In genomic region chr6:28811873-28812272, GRCh38 we compare ENCODE assay signal across 1 cellular context.
A peak's percentile ranks its signal among the peaks of the same experiment; 100 is the strongest.
TF ChIP-seq lines count a peak whose summit lies in the region.

No MANE protein-coding gene starts in this region.

TF ChIP-seq in K562, 482 proteins besides CTCF, POLR2A, EP300 and RAD21 (continued from another document):
- TF ChIP-seq ZBTB33 (CRISPR knock-in tag; IDR thresholded peaks at IDR 0.05) = peak; percentile 30; the same call in 1 of the 2 replicates
- no peak for TF ChIP-seq TAF7 (tag; IDR thresholded peaks at IDR 0.05)
- no peak for TF ChIP-seq KDM5B (IDR thresholded peaks at IDR 0.05; ENCODE audit: insufficient replicate concordance, low read depth, low read length)
- no peak for TF ChIP-seq HOMEZ (CRISPR knock-in tag; IDR thresholded peaks at IDR 0.05)
- peak; percentile 34 to 64; a peak in 3 of 4 replicates for TF ChIP-seq MNT (conservative IDR thresholded peaks at IDR 0.05)
- TF ChIP-seq MTF1 (CRISPR knock-in tag; IDR thresholded peaks at IDR 0.05; ENCODE audit: borderline replicate concordance) = no peak
- TF ChIP-seq MECOM (CRISPR knock-in tag; IDR thresholded peaks at IDR 0.05) = no peak
- TF ChIP-seq JUND (IDR thresholded peaks at IDR 0.05; ENCODE audit: borderline replicate concordance, low read depth, low read length) = peak; percentile 62; the same call in 1 of the 2 replicates
- TF ChIP-seq JUND (tag; IDR thresholded peaks at IDR 0.05; ENCODE audit: borderline replicate concordance, low read depth, low read length) = no peak
- TF ChIP-seq CGGBP1 (CRISPR knock-in tag; IDR thresholded peaks at IDR 0.05) = no peak
- TF ChIP-seq SAFB2 (IDR thresholded peaks at IDR 0.05; ENCODE audit: borderline replicate concordance, low read depth, low read length, severe bottlenecking) = no peak
- no peak for TF ChIP-seq DEAF1 (CRISPR knock-in tag; IDR thresholded peaks at IDR 0.05)
- TF ChIP-seq ZKSCAN1 (IDR thresholded peaks at IDR 0.05; ENCODE audit: low read depth, low read length) = 0 out of 2 replicates have a peak, but pooled peaks have one; percentile 41
- TF ChIP-seq ZNF197 (CRISPR knock-in tag; IDR thresholded peaks at IDR 0.05; ENCODE audit: low read depth) = no peak
- no peak for TF ChIP-seq ARID2 (IDR thresholded peaks at IDR 0.05)
- TF ChIP-seq RFX5 (IDR thresholded peaks at IDR 0.05; ENCODE audit: low read depth, low read length) = peak; percentile 72; the same call in 1 of the 2 replicates
- no peak for TF ChIP-seq ESRRA (IDR thresholded peaks at IDR 0.05; ENCODE audit: borderline replicate concordance, low read depth)
- no peak for TF ChIP-seq ZNF23 (CRISPR knock-in tag; IDR thresholded peaks at IDR 0.05)
- no peak for TF ChIP-seq GTF2F1 (IDR thresholded peaks at IDR 0.05; ENCODE audit: low read depth, low read length)
- no peak for TF ChIP-seq SETDB1 (IDR thresholded peaks at IDR 0.05; ENCODE audit: low read length)
- TF ChIP-seq VEZF1 (CRISPR knock-in tag; IDR thresholded peaks at IDR 0.05) = 0 out of 2 replicates have a peak, but pooled peaks have one; percentile 31
